ENCODE assay signal across 22 cellular contexts in the genomic region with DNA sequence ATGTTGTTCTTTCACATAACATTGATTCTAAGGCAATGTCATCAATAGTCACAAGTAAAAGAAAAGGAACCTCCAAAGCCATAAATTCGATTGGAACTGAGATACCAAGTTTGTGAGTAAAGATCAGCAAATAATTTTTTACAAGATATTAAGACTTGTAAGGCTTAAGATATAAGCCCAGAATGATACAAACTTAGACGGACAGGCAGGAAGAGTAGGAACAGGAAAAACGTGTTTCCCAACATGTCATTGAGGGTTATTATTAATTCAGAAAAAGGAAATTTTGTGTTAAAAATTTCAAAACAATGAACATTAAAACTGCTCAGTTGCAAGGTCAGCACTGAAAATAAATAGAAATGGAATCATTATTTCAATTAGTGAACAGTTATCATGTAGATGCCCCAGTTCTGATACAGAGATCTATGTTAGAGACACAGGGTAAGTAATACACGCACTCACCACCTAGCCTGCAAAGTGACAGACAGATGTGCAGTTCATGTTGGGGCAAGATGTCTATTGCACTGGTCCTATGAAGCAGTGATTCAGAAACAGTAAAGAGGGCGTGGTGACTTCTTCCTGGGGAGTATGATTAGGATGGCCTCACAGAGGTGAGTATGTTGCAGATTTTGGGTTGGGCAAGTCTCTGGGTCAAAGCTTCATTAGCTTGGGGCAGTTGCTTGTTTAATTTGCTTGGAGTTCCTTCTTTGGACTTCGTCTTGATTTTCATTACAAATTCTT.
"Had no signal": no experiment of that assay in that cellular context is flagged by ENCODE, and none has a peak within 500 bp of the region (broad histone marks: within the 10 kb centered on the region; RNA-seq: fewer than 3 reads in every experiment).

No MANE protein-coding gene starts in this region.

- H3K9me3 ChIP-seq: gastrocnemius medialis, ovary, stomach, thyroid gland had no signal

- ATAC-seq: activated naive CD8-positive, alpha-beta T cell treated with anti-CD3 and anti-CD28 coated beads, Interleukin-2, amount 50 U/mL, for 24 hours; activated T-cell treated with anti-CD3 and anti-CD28 coated beads, Interleukin-2, amount 50 U/mL, for 4 hours; activated T-helper 17 cell treated with anti-CD3 and anti-CD28 coated beads, Interleukin-2, amount 50 U/mL, for 72 hours; gastrocnemius medialis; naive thymus-derived CD4-positive, alpha-beta T cell; sciatic nerve; stimulated activated naive B cell treated with anti-CD40 and anti-IgM and Interleukin-4, amounts not matched to agents 10 μg/mL and 1 μg/mL and 100 μg/mL, for 72 hours had no signal

- H3K4me1 ChIP-seq: gastrocnemius medialis, stomach had no signal

- H2AFZ ChIP-seq: hepatocyte had no signal

- H3K36me3 ChIP-seq: gastrocnemius medialis, ovary, stomach, thyroid gland had no signal

- H3K4me3 ChIP-seq: gastrocnemius medialis, hepatocyte, ovary, skin epidermis, stomach, thyroid gland had no signal

- H3K27ac ChIP-seq: gastrocnemius medialis, hepatocyte, ovary, stomach, thyroid gland had no signal

- DNase-seq: activated CD4-positive, alpha-beta memory T cell treated with anti-CD3 and anti-CD28 coated beads, Interleukin-2, amount 10 ng/mL, durations not matched to agents 7 days and 5 days; activated CD4-positive, alpha-beta T cell treated with anti-CD3 and anti-CD28 coated beads, Interleukin-2, amount 10 ng/mL, durations not matched to agents 7 days and 5 days; activated CD4-positive, CD25-positive, alpha-beta regulatory T cell treated with anti-CD3 and anti-CD28 coated beads, Interleukin-2, amount 50 U/mL, for 72 hours; activated naive CD8-positive, alpha-beta T cell treated with anti-CD3 and anti-CD28 coated beads, Interleukin-2, amount 50 U/mL, for 24 hours; activated T-cell treated with anti-CD3 and anti-CD28 coated beads, Interleukin-2, amount 50 U/mL, for 4 hours; amygdala; effector CD8-positive, alpha-beta T cell; erythroblast; gastrocnemius medialis; glutamatergic neuron; islet precursor cell; midbrain; naive thymus-derived CD4-positive, alpha-beta T cell; ovary; stimulated activated CD4-positive, alpha-beta T cell treated with anti-CD3 and anti-CD28 coated beads, Interleukin-2, amount 100 ng/mL, for 24 hours; stimulated activated naive B cell treated with anti-CD40 and anti-IgM and Interleukin-4, amounts not matched to agents 10 μg/mL and 1 μg/mL and 100 μg/mL, for 72 hours; stomach; thyroid gland had no signal

- H3K79me2 ChIP-seq: hepatocyte had no signal

- H3K4me2 ChIP-seq: hepatocyte had no signal

- H3K27me3 ChIP-seq: gastrocnemius medialis, hepatocyte, ovary, stomach, thyroid gland had no signal
